18 cellular contexts compared by ENCODE assay signal in genomic region chr3:138390582-138390932, GRCh38. TPM values are rescaled to one million over a fixed set of nuclear protein-coding genes. Genes with fewer than 3 reads are reported as not detected.
DNase-seq lines count a peak whose midpoint lies in the region; ATAC-seq, FAIRE-seq and TF ChIP-seq lines count a peak whose summit lies in the region.
"Had no signal": no experiment of that assay in that cellular context is flagged by ENCODE, and none has a peak within 500 bp of the region (broad histone marks: within the 10 kb centered on the region; RNA-seq: fewer than 3 reads in every experiment).

No MANE protein-coding gene starts in this region.

- no peak overlapping the region for H2BK12ac ChIP-seq in trophoblast cell (ENCODE audit: low read length)

- H4K12ac ChIP-seq in trophoblast cell (ENCODE audit: low read depth, low read length), result no peak overlapping the region

- no peak for TF ChIP-seq RAD21 in A549 (conservative IDR thresholded peaks at IDR 0.05 in 1 of 2, IDR thresholded peaks at IDR 0.05 in 1 of 2)

- no peaks in the 10 kb centered on the region for H3K27me3 Mint-ChIP-seq in chondrocyte (ENCODE audit: low read depth)

- no peaks in the 10 kb centered on the region for H3K9me3 ChIP-seq in A549
- H3K9me3 ChIP-seq in Panc1 (ENCODE audit: control insufficient read depth, insufficient read depth, low read depth, low read length), result no peaks in the 10 kb centered on the region
- peaks cover 2% of the 10 kb centered on the region for H3K9me3 ChIP-seq in trophoblast cell (ENCODE audit: insufficient read depth, low read depth, low read length)
- no peaks in the 10 kb centered on the region for H3K9me3 ChIP-seq in HAP-1

- TF ChIP-seq POLR2A in A549 (IDR thresholded peaks at IDR 0.05; ENCODE audit: low read length), result no peak

- no peak for TF ChIP-seq EP300 in A549 (IDR thresholded peaks at IDR 0.05)

- peaks cover 11% of the 10 kb centered on the region for H3K79me1 ChIP-seq in trophoblast cell (ENCODE audit: low read length)

- H2AFZ ChIP-seq in trophoblast cell (ENCODE audit: insufficient read depth, low read length, poor library complexity), result no peak overlapping the region

- no peak overlapping the region for H2BK5ac ChIP-seq in trophoblast cell (ENCODE audit: low read depth, low read length, poor library complexity)

- in situ Hi-C loops in Panc1 (cut with HindIII; ENCODE audit: low pct_unique_long_range_greater_than_20kb, low sequenced_read_pairs) (no loop called here), HAP-1 (cut with MboI; ENCODE audit: low sequenced_read_pairs) (no loop called here)

- POLR2A ChIA-PET in A549 (lab: Yijun Ruan, JAX) (no interaction called here), Panc1 (lab: Charles Lee) (no interaction called here)

- no peak overlapping the region for H3K4ac ChIP-seq in trophoblast cell (ENCODE audit: low read depth, low read length)

- H3K36me3 ChIP-seq in Panc1 (ENCODE audit: control insufficient read depth, insufficient read depth, low read length) (no peaks in the 10 kb centered on the region), trophoblast cell (ENCODE audit: control insufficient read depth in 1 of 2, insufficient read depth in 2 of 2, low read length in 2 of 2) (no peaks in the 10 kb centered on the region), HAP-1 (replicated peaks) (no peaks in the 10 kb centered on the region)

- intact Hi-C loops in Panc1 (cut with micrococcal nuclease; ENCODE audit: unreplicated experiment), result no loop called here

- H2AK5ac ChIP-seq in trophoblast cell (ENCODE audit: low read length), result no peak overlapping the region

- H3K9me3 Mint-ChIP-seq in chondrocyte (ENCODE audit: low read depth), result no peaks in the 10 kb centered on the region
- H3K9me3 Mint-ChIP-seq: activated naive CD8-positive, alpha-beta T cell treated with anti-CD3 and anti-CD28 coated beads for 36 hours; activated T-helper 1 cell treated with anti-CD3 and anti-CD28 coated beads, Interleukin-12 subunit alpha, Interleukin-12 subunit beta, Interleukin-2, Interleukin-4 antibody, amounts not matched to agents 30 ng/mL and 10 ng/mL and 1 ng/mL, durations not matched to agents 14 hours and 24 hours and 36 hours; CD8-positive, alpha-beta T cell; central memory CD8-positive, alpha-beta T cell had no signal

- peak overlapping the region; percentile 81 for H3K27ac Mint-ChIP-seq in chondrocyte (ENCODE audit: unreplicated experiment)
- H3K27ac Mint-ChIP-seq: activated naive CD8-positive, alpha-beta T cell treated with anti-CD3 and anti-CD28 coated beads for 36 hours; activated T-helper 1 cell treated with anti-CD3 and anti-CD28 coated beads, Interleukin-12 subunit alpha, Interleukin-12 subunit beta, Interleukin-2, Interleukin-4 antibody, amounts not matched to agents 30 ng/mL and 10 ng/mL and 1 ng/mL, durations not matched to agents 14 hours and 24 hours and 36 hours; CD8-positive, alpha-beta T cell had no signal

- no peak overlapping the region for H4K8ac ChIP-seq in trophoblast cell (ENCODE audit: low read depth, low read length)

- peaks cover 27% of the 10 kb centered on the region for H3K4me1 Mint-ChIP-seq in chondrocyte (ENCODE audit: low read depth)
- H3K4me1 Mint-ChIP-seq: activated naive CD8-positive, alpha-beta T cell treated with anti-CD3 and anti-CD28 coated beads for 36 hours; central memory CD8-positive, alpha-beta T cell had no signal

- no peak overlapping the region for H3K18ac ChIP-seq in trophoblast cell (ENCODE audit: low read length)

- no peak overlapping the region for H4K91ac ChIP-seq in trophoblast cell (ENCODE audit: low read depth, low read length)

- peak overlapping the region; percentile 69 for H3K4me2 ChIP-seq in A549
- H3K4me2 ChIP-seq in trophoblast cell (ENCODE audit: low read length), result peak overlapping the region; percentile 29

- no peak overlapping the region for H3K14ac ChIP-seq in trophoblast cell (ENCODE audit: low read length)

- WGBS in A549 (ENCODE audit: missing lambda C conversion rate), result 63% methylated on average over 2 of the region's 2 CpGs
- WGBS in trophoblast cell (ENCODE audit: extremely low coverage, insufficient coverage, insufficient read length), result no CpG with 5 or more reads among the region's 2 CpGs

- no peak overlapping the region for H3K9ac ChIP-seq in trophoblast cell (ENCODE audit: low read length)

- H3K4me3 ChIP-seq in A549, result no peak overlapping the region
- H3K4me3 ChIP-seq in Panc1 (ENCODE audit: low read depth in 2 of 2, low read length in 2 of 2), result no peak overlapping the region
- H3K4me3 ChIP-seq in trophoblast cell (ENCODE audit: low read depth, low read length), result no peak overlapping the region
- H3K4me3 ChIP-seq in HAP-1, result no peak overlapping the region

- ATAC-seq in A549 (no peak; a peak in 1 of 6 replicates), Panc1 (peak; percentile 14; the same call in 1 of the 2 replicates), HG02884 (IDR thresholded peaks at IDR 0.05; ENCODE audit: unreplicated experiment) (no peak)
- ATAC-seq: CD8-positive, alpha-beta T cell; left colon had no signal

- no peak for DNase-seq in A549 (ENCODE audit: low read depth in 1 of 2, low spot score in 1 of 2)
- no peak for DNase-seq in Panc1 (ENCODE audit: low read depth, low spot score)
- DNase-seq in chondrocyte (ENCODE audit: low spot score), result no peak
- no peak for DNase-seq in trophoblast cell
- no peak for DNase-seq in HAP-1 (ENCODE audit: low spot score in 2 of 2)
- DNase-seq in NCI-H1694 (lab: John Stamatoyannopoulos, UW), result no peak
- DNase-seq in ureter (ENCODE audit: low spot score), result no peak
- DNase-seq: activated CD4-positive, CD25-positive, alpha-beta regulatory T cell; activated naive CD8-positive, alpha-beta T cell treated with anti-CD3 and anti-CD28 coated beads for 36 hours; CD8-positive, alpha-beta T cell; DND-41; left colon; NCI-H1417; SHP77 treated with DMSO at 0.1 percent for 48 hours; stimulated activated naive CD4-positive, alpha-beta T cell had no signal

- no peak for FAIRE-seq in A549 (lab: Jason Lieb, UNC)

- no peak overlapping the region for H3K4me3 Mint-ChIP-seq in chondrocyte (ENCODE audit: unreplicated experiment)
- H3K4me3 Mint-ChIP-seq: activated naive CD8-positive, alpha-beta T cell treated with anti-CD3 and anti-CD28 coated beads for 36 hours; activated T-helper 1 cell treated with anti-CD3 and anti-CD28 coated beads, Interleukin-12 subunit alpha, Interleukin-12 subunit beta, Interleukin-2, Interleukin-4 antibody, amounts not matched to agents 30 ng/mL and 10 ng/mL and 1 ng/mL, durations not matched to agents 14 hours and 24 hours and 36 hours; CD8-positive, alpha-beta T cell; central memory CD8-positive, alpha-beta T cell had no signal

- peaks cover 5% of the 10 kb centered on the region for H3K36me3 Mint-ChIP-seq in chondrocyte (ENCODE audit: low read depth)
- H3K36me3 Mint-ChIP-seq: activated naive CD8-positive, alpha-beta T cell treated with anti-CD3 and anti-CD28 coated beads for 36 hours; CD8-positive, alpha-beta T cell had no signal

- H3K4me1 ChIP-seq in A549 (peaks cover 22% of the 10 kb centered on the region), Panc1 (ENCODE audit: control insufficient read depth, insufficient read depth, low read length) (peaks cover 6% of the 10 kb centered on the region), trophoblast cell (ENCODE audit: control insufficient read depth in 1 of 2, insufficient read depth in 2 of 2, low read length in 2 of 2) (peaks cover 15 to 16% of the 10 kb centered on the region in 2 experiments), HAP-1 (no peaks in the 10 kb centered on the region)

- peaks cover 2% of the 10 kb centered on the region for H3K79me2 ChIP-seq in trophoblast cell (ENCODE audit: control insufficient read depth, insufficient read depth, low read length, poor library complexity)

- CTCF ChIA-PET in A549 (lab: Yijun Ruan, JAX) (interaction anchor here (0.9 to 1.6 kb wide), 3 partner anchors 27 to 59 kb away, joined by 3 to 4 read pairs (median 4); no protein-coding TSS in a partner anchor), Panc1 (lab: Charles Lee) (interaction anchor here (0.6 to 1.4 kb wide), 2 partner anchors 27 to 558 kb away, joined by 3 read pairs; no protein-coding TSS in a partner anchor)

- no peaks in the 10 kb centered on the region for H3K27me3 ChIP-seq in Panc1 (ENCODE audit: control insufficient read depth, insufficient read depth, low read length)
- no peaks in the 10 kb centered on the region for H3K27me3 ChIP-seq in trophoblast cell (ENCODE audit: insufficient read depth, low read length)
- no peaks in the 10 kb centered on the region for H3K27me3 ChIP-seq in HAP-1 (ENCODE audit: low read depth)

- no peak overlapping the region for H3K23ac ChIP-seq in trophoblast cell (ENCODE audit: low read length)

- BruUV-seq in Panc1 (replicated peaks; lab: Mats Ljungman, UMichigan), result no TSS peak

- TF ChIP-seq CTCF in A549 (IDR thresholded peaks at IDR 0.05), result no peak
- no peak for TF ChIP-seq CTCF in Panc1 (IDR thresholded peaks at IDR 0.05)
- TF ChIP-seq CTCF in chondrocyte (IDR thresholded peaks at IDR 0.05), result no peak

- H3K27ac ChIP-seq in A549, result peak overlapping the region; percentile 69 to 91
- no peak overlapping the region for H3K27ac ChIP-seq in Panc1 (ENCODE audit: low read length)
- no peak overlapping the region for H3K27ac ChIP-seq in trophoblast cell (ENCODE audit: low read depth, low read length)

- no peak overlapping the region for H2BK120ac ChIP-seq in trophoblast cell (ENCODE audit: insufficient read depth, low read length, poor library complexity)

TF ChIP-seq in A549, 52 proteins besides CTCF, POLR2A, EP300 and RAD21:
- peak; percentile 16 for TF ChIP-seq MAFK (IDR thresholded peaks at IDR 0.05; ENCODE audit: partially characterized antibody)
- no peak for TF ChIP-seq JUNB (IDR thresholded peaks at IDR 0.05)

RNA-seq across cellular contexts. Expression of gene MRAS, which starts 42.2 kb away (rescaled TPM):
- polyA plus RNA-seq in A549 (2011; rRNA removed), result 11.2 and 12.4 TPM in 2 replicates
- polyA plus RNA-seq in A549 (2012; cell fraction: cytosol; rRNA removed), result 7.9 and 8.9 TPM in 2 replicates
- 4.7 and 7.6 TPM in 2 replicates for polyA plus RNA-seq in A549 (2012; cell fraction: nucleus; rRNA removed)
- 11.5 to 15.0 TPM (median 13.0 TPM) in 3 replicates for polyA plus RNA-seq in A549 (2017; fragmentation: RNase III; extraction: RNeasy Plus Mini Kit Qiagen cat#74134 plus additional on column Dnase treatment)
- polyA minus RNA-seq in A549 (2011; rRNA and poly(A)+ RNA removed), result 11.0 and 13.9 TPM in 2 replicates
- total RNA-seq in Panc1 (2021; ENCODE audit: unreplicated experiment), result 14.2 TPM
- polyA plus RNA-seq in Panc1 (2012; ENCODE audit: insufficient read length), result 22.0 TPM
- 64.6 to 75.8 TPM (median 68.4 TPM) in 3 replicates for total RNA-seq in chondrocyte
- polyA plus RNA-seq in trophoblast cell (2013), result 22.2 and 22.6 TPM in 2 replicates
- total RNA-seq in ureter, result 26.2 TPM
- total RNA-seq: CD8-positive, alpha-beta T cell had no signal

RNA-seq across cellular contexts. Expression of gene ESYT3, which starts 43.9 kb away (rescaled TPM):
- 0.92 and 1.0 TPM in 2 replicates for polyA plus RNA-seq in A549 (2011; rRNA removed)
- polyA plus RNA-seq in A549 (2012; cell fraction: cytosol; rRNA removed), result 0.59 and 0.83 TPM in 2 replicates
- 2.9 and 3.0 TPM in 2 replicates for polyA plus RNA-seq in A549 (2012; cell fraction: nucleus; rRNA removed)
- 1.1 to 1.7 TPM (median 1.2 TPM) in 3 replicates for polyA plus RNA-seq in A549 (2017; fragmentation: RNase III; extraction: RNeasy Plus Mini Kit Qiagen cat#74134 plus additional on column Dnase treatment)
- 1.3 and 1.8 TPM in 2 replicates for polyA minus RNA-seq in A549 (2011; rRNA and poly(A)+ RNA removed)
- total RNA-seq in Panc1 (2021; ENCODE audit: unreplicated experiment), result 2.6 TPM
- 1.9 TPM for polyA plus RNA-seq in Panc1 (2012; ENCODE audit: insufficient read length)
- total RNA-seq in chondrocyte, result 0.39 to 0.70 TPM (median 0.54 TPM) in 3 replicates
- polyA plus RNA-seq in trophoblast cell (2013), result 5.0 and 5.6 TPM in 2 replicates
- 0.94 TPM for total RNA-seq in ureter
- total RNA-seq: CD8-positive, alpha-beta T cell had no signal

Comparison
In these comparisons a context has a peak if more than half of its experiments do, and no peak if none do; other contexts are left out.
1. H3K27ac ChIP-seq: peak in A549 (2 of 2); none in Panc1 (single experiment) and trophoblast cell (single experiment).